8 cellular contexts compared by ENCODE assay signal in the genomic region with DNA sequence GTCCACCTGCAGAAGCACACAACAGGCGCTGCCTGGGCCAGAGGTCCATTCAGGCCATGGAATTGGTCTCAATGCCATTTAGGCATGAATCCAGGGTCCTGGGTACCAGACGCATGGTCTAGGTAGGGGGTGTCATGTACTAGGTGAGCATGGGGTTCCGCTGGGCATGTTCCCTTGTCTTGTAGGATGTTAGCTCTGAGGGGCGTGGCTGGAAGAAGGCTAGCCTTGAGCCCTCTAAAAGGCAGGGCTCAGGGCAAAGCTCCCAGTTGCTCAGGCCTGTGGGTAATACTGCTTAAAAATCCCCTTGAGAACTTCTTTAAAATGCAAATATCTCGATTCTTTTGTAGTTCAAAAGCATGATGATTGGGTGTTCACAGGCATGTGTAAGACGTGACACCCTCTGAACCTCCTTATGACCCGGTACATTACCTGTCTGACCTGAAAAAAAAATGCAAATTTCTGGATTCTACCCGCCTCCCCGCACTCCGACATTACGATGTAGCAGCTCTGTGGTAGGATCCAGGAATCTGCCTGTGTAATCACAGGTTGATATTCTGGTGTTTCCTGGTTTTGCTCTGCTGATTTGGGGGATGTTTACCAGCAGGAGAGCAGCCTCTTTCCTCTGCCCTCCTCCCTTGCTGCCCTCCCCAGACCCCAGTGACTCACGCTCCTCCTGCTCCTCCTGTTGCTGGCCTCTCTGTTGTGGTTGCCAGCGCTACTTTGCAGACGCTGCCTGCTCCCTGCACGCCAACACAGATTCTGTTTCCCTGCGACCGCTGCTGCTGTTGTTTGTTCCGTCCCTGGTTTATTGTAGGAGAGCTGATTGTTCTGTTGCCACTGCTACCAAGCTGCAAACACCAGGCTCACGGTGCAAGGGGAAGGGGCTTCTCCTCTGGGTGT. TPM values are rescaled to one million over a fixed set of nuclear protein-coding genes. Genes with fewer than 3 reads are reported as not detected.
DNase-seq lines count a peak whose midpoint lies in the region; ATAC-seq and TF ChIP-seq lines count a peak whose summit lies in the region.

No MANE protein-coding gene starts in this region.

- no peaks in the 10 kb centered on the region for H3K9me3 ChIP-seq in HUES6 (ENCODE audit: control insufficient read depth, insufficient read depth, low read depth, low read length)
- H3K9me3 ChIP-seq in left lung = peaks cover 0 to 5% of the 10 kb centered on the region in 2 donors

- intact Hi-C loops in left lung (cut with DNase I) = no loop called here

- H3K9ac ChIP-seq in HUES6 (ENCODE audit: low read length) = peak overlapping the region; percentile 70

- no peak for TF ChIP-seq CTCF in left lung (IDR thresholded peaks at IDR 0.05)

- peak; percentile 81 for ATAC-seq in GM21447 (IDR thresholded peaks at IDR 0.05; ENCODE audit: unreplicated experiment)
- ATAC-seq in left lung = peak; percentile 96

- H3K27me3 ChIP-seq in HUES6 (ENCODE audit: control insufficient read depth, insufficient read depth, low read length) (no peaks in the 10 kb centered on the region), left lung (no peaks in the 10 kb centered on the region)

- H3K27ac ChIP-seq in HUES6 (ENCODE audit: low read depth, low read length) (peak overlapping the region; percentile 49; the same call in 1 of the 2 replicates), cingulate gyrus (ENCODE audit: low read depth, low read length) (peak overlapping the region; percentile 50), left lung (peak overlapping the region; percentile 53 to 81)

- H3K4me1 ChIP-seq in HUES6 (ENCODE audit: control insufficient read depth, insufficient read depth, low read length) = peaks cover 27% of the 10 kb centered on the region
- H3K4me1 ChIP-seq in left lung = peaks cover 0 to 30% of the 10 kb centered on the region in 2 donors

- H3K4me3 ChIP-seq in HUES6 (ENCODE audit: low read depth, low read length) = peak overlapping the region; percentile 44
- H3K4me3 ChIP-seq in left lung = peak overlapping the region in 1 of 2 donors; percentile 13

- H3K36me3 ChIP-seq in HUES6 (ENCODE audit: control insufficient read depth, insufficient read depth, low read length) (no peaks in the 10 kb centered on the region), left lung (no peaks in the 10 kb centered on the region)

- DNase-seq in Daoy (ENCODE audit: low read depth) (peak; percentile 97), left lung (peak; percentile 85 to 87), NCI-H1694 treated with DMSO at 0.1 percent for 48 hours (lab: John Stamatoyannopoulos, UW) (no peak)
- peak; percentile 54 to 57 for DNase-seq in activated CD4-positive, alpha-beta T cell treated with anti-CD3 and anti-CD28 coated beads for 24 hours (ENCODE audit: low read depth in 2 of 2)
- peak; percentile 53 to 64 for DNase-seq in stimulated activated CD4-positive, alpha-beta T cell treated with anti-CD3 and anti-CD28 coated beads, Interleukin-2, amount 100 ng/mL, for 48 hours

RNA-seq across cellular contexts. Expression of gene TMC1, which starts 5.7 kb away (rescaled TPM):
- total RNA-seq in Daoy (2014; rRNA removed; shearing (Covaris generic)) = not detected in 2 replicates
- under 1 TPM in 1 of 2 donors, not detected in 1; 0.26 TPM for total RNA-seq in left lung
